Comparison of ENCODE assay signal across 12 cellular contexts in genomic region chr14:105338392-105338791, GRCh38.
"Had no signal": no experiment of that assay in that cellular context is flagged by ENCODE, and none has a peak within 500 bp of the region (broad histone marks: within the 10 kb centered on the region; RNA-seq: fewer than 3 reads in every experiment).

No MANE protein-coding gene starts in this region.

- H3K36me3 ChIP-seq: SJSA1, upper lobe of left lung had no signal

- H3K4me3 ChIP-seq: mucosa of descending colon, SJSA1, skin epidermis, upper lobe of left lung had no signal

- H3K9me3 ChIP-seq: mucosa of descending colon, SJSA1, upper lobe of left lung had no signal

- H3K27ac ChIP-seq: SJSA1 had no signal

- DNase-seq: activated CD4-positive, alpha-beta T cell treated with anti-CD3 and anti-CD28 coated beads, Interleukin-2, amount 50 U/mL, for 4 hours; activated CD4-positive, CD25-positive, alpha-beta regulatory T cell treated with anti-CD3 and anti-CD28 coated beads, Interleukin-2, amount 50 U/mL, for 72 hours; activated CD8-positive, alpha-beta memory T cell treated with anti-CD3 and anti-CD28 coated beads, Interleukin-2, amount 10 ng/mL, durations not matched to agents 7 days and 5 days; activated gamma-delta T cell; activated T-cell treated with anti-CD3 and anti-CD28 coated beads, Interleukin-2, amount 50 U/mL, for 24 hours; foreskin melanocyte; naive thymus-derived CD8-positive, alpha-beta T cell; SW 1271 had no signal

- H3K4me1 ChIP-seq: SJSA1 had no signal

- ATAC-seq: activated CD8-positive, alpha-beta memory T cell treated with anti-CD3 and anti-CD28 coated beads, Interleukin-2, amount 10 ng/mL, durations not matched to agents 7 days and 5 days; mucosa of descending colon; naive thymus-derived CD8-positive, alpha-beta T cell had no signal

- H3K27me3 ChIP-seq: SJSA1, upper lobe of left lung had no signal
